36 cellular contexts compared by ENCODE assay signal in the genomic region with DNA sequence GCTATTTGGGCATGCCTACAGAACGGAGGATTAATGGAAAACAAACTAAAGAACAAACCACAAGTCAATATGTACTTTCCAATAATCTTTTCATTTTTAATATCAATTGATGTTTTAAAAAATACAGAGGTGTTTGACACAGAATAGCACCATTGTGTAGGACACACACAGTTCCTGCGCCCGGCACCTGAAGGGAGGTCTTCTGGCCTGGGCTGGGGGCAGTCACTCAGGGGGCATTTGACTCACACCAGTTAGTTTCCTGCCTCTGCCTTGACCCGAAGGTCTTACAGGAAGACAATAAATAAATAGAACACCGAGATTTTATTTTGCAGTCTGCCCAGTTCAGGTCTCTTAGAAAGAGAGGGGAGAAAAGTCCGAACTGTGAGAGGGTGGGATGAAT. TPM values are rescaled to one million over a fixed set of nuclear protein-coding genes. Genes with fewer than 3 reads are reported as not detected.
"Had no signal": no experiment of that assay in that cellular context is flagged by ENCODE, and none has a peak within 500 bp of the region (broad histone marks: within the 10 kb centered on the region; RNA-seq: fewer than 3 reads in every experiment).

No MANE protein-coding gene starts in this region.

- H3K4me2 ChIP-seq: KMS-11 had no signal

- H3K27ac ChIP-seq: KMS-11 had no signal

- DNase-seq: Karpas-422, Kasumi-1, MG63, MM.1S, MV-4-11, NCI-H1048, NCI-H1092, NCI-H1092 treated with DMSO at 0.1 percent for 48 hours, NCI-H1105, NCI-H1105 treated with DMSO at 0.1 percent for 48 hours, NCI-H1417, NCI-H1417 treated with DMSO at 0.1 percent for 48 hours, NCI-H1436, NCI-H1436 treated with DMSO at 0.1 percent for 48 hours, NCI-H146, NCI-H1694, NCI-H1694 treated with DMSO at 0.1 percent for 48 hours, NCI-H187, NCI-H187 treated with DMSO at 0.1 percent for 48 hours, NCI-H1930, NCI-H2029, NCI-H2029 treated with DMSO at 0.1 percent for 48 hours, NCI-H2081, NCI-H2081 treated with DMSO at 0.1 percent for 48 hours, NCI-H2107, NCI-H2171, NCI-H2171 treated with DMSO at 0.1 percent for 48 hours, NCI-H2227 treated with DMSO at 0.1 percent for 48 hours, NCI-H226, NCI-H345, NCI-H446, NCI-H446 treated with DMSO at 0.1 percent for 48 hours, NCI-H510A had no signal

- H3K27me3 ChIP-seq: MG63 had no signal

- H3K9me3 ChIP-seq: MG63 had no signal

- H3K9ac ChIP-seq: KMS-11 had no signal

- H3K4me3 ChIP-seq: MG63 had no signal

RNA-seq across cellular contexts. Expression of a gene that starts 31.4 kb away (rescaled TPM):
- total RNA-seq: LHCN-M2, M059J had no signal
